Comparison of ENCODE assay signal across 8 cellular contexts in genomic region chr15:63892794-63893441, GRCh38. TPM values are rescaled to one million over a fixed set of nuclear protein-coding genes. Genes with fewer than 3 reads are reported as not detected.
DNase-seq lines count a peak whose midpoint lies in the region; ATAC-seq, FAIRE-seq and TF ChIP-seq lines count a peak whose summit lies in the region.

No MANE protein-coding gene starts in this region.

- H2AFZ ChIP-seq in smooth muscle cell (ENCODE audit: low read depth), result no peak overlapping the region

- no peaks in the 10 kb centered on the region for H4K20me1 ChIP-seq in smooth muscle cell (ENCODE audit: low read depth)

- DNase-seq in effector memory CD4-positive, alpha-beta T cell, result peak; percentile 34 to 68 (median 47)
- peak; percentile 67 to 76 for DNase-seq in stimulated activated CD8-positive, alpha-beta memory T cell treated with anti-CD3 and anti-CD28 coated beads, Interleukin-2, amount 100 ng/mL, for 48 hours (ENCODE audit: low read depth in 2 of 2)
- DNase-seq in HTR-8/SVneo (ENCODE audit: insufficient read length, low spot score) (no peak), smooth muscle cell (lab: John Stamatoyannopoulos, UW; ENCODE audit: unreplicated experiment) (no peak), DMS79 treated with DMSO at 0.1 percent for 48 hours (lab: John Stamatoyannopoulos, UW) (no peak)

- FAIRE-seq in HTR-8/SVneo (lab: Jason Lieb, UNC), result no peak

- no peak overlapping the region for H3K9ac ChIP-seq in smooth muscle cell (ENCODE audit: low read depth)

- H3K36me3 ChIP-seq in effector memory CD4-positive, alpha-beta T cell (ENCODE audit: control insufficient read depth, insufficient read depth, low read length), result no peaks in the 10 kb centered on the region
- no peaks in the 10 kb centered on the region for H3K36me3 ChIP-seq in smooth muscle cell (ENCODE audit: low read depth)

- no peaks in the 10 kb centered on the region for H3K79me2 ChIP-seq in smooth muscle cell (ENCODE audit: low read depth)

- ATAC-seq in HG02885 (IDR thresholded peaks at IDR 0.05; ENCODE audit: poor library complexity, unreplicated experiment) (peak; percentile 54), GM19452 (IDR thresholded peaks at IDR 0.05; ENCODE audit: unreplicated experiment) (no peak)
- peak; percentile 84 to 86 for ATAC-seq in activated CD4-positive, CD25-positive, alpha-beta regulatory T cell treated with anti-CD3 and anti-CD28 coated beads, Interleukin-2, amount 50 U/mL, for 24 hours

- H3F3A ChIP-seq in smooth muscle cell (ENCODE audit: low read depth), result no peaks in the 10 kb centered on the region

- H3K27me3 ChIP-seq in effector memory CD4-positive, alpha-beta T cell (replicated peaks; ENCODE audit: control insufficient read depth, insufficient read depth, low read length, poor library complexity, severe bottlenecking), result no peaks in the 10 kb centered on the region
- no peaks in the 10 kb centered on the region for H3K27me3 ChIP-seq in smooth muscle cell (ENCODE audit: low read depth)

- H3K9me3 ChIP-seq in effector memory CD4-positive, alpha-beta T cell (ENCODE audit: control insufficient read depth, low read length), result no peaks in the 10 kb centered on the region
- no peaks in the 10 kb centered on the region for H3K9me3 ChIP-seq in smooth muscle cell (replicated peaks; ENCODE audit: low read depth)

- no peak for TF ChIP-seq CTCF in smooth muscle cell (IDR thresholded peaks at IDR 0.05; ENCODE audit: borderline replicate concordance, insufficient read depth, poor library complexity, severe bottlenecking)

- peaks cover 32% of the 10 kb centered on the region for H3K4me1 ChIP-seq in effector memory CD4-positive, alpha-beta T cell (ENCODE audit: control insufficient read depth, insufficient read depth, low read length, poor library complexity, severe bottlenecking)
- H3K4me1 ChIP-seq in smooth muscle cell (ENCODE audit: low read depth), result no peaks in the 10 kb centered on the region

- no peak overlapping the region for H3K4me3 ChIP-seq in effector memory CD4-positive, alpha-beta T cell (ENCODE audit: insufficient read depth, low read depth, low read length, poor library complexity, severe bottlenecking)
- no peak overlapping the region for H3K4me3 ChIP-seq in smooth muscle cell

- H3K4me2 ChIP-seq in smooth muscle cell, result no peak overlapping the region

- peak overlapping the region; percentile 32 for H3K27ac ChIP-seq in effector memory CD4-positive, alpha-beta T cell (ENCODE audit: insufficient read depth, low read length, poor library complexity, severe bottlenecking)
- H3K27ac ChIP-seq in smooth muscle cell (ENCODE audit: low read depth), result no peak overlapping the region

- WGBS in smooth muscle cell (ENCODE audit: low lambda C conversion rate), result 78% methylated on average over 11 of the region's 11 CpGs

RNA-seq across cellular contexts. Expression of gene HERC1, which starts 59.2 kb away (rescaled TPM):
- 87.3 and 89.0 TPM in 2 replicates for total RNA-seq in smooth muscle cell
- 14.1 and 24.3 TPM in 2 replicates for polyA plus RNA-seq in smooth muscle cell

Comparison
In these comparisons a context has a peak if more than half of its experiments do, and no peak if none do; other contexts are left out.
1. DNase-seq: peak in effector memory CD4-positive, alpha-beta T cell (3 of 3) and stimulated activated CD8-positive, alpha-beta memory T cell treated with anti-CD3 and anti-CD28 coated beads, Interleukin-2, amount 100 ng/mL, for 48 hours (2 of 2); none in HTR-8/SVneo (single experiment), smooth muscle cell (single experiment) and DMS79 treated with DMSO at 0.1 percent for 48 hours (single experiment).